8 cellular contexts compared by ENCODE assay signal in the genomic region with DNA sequence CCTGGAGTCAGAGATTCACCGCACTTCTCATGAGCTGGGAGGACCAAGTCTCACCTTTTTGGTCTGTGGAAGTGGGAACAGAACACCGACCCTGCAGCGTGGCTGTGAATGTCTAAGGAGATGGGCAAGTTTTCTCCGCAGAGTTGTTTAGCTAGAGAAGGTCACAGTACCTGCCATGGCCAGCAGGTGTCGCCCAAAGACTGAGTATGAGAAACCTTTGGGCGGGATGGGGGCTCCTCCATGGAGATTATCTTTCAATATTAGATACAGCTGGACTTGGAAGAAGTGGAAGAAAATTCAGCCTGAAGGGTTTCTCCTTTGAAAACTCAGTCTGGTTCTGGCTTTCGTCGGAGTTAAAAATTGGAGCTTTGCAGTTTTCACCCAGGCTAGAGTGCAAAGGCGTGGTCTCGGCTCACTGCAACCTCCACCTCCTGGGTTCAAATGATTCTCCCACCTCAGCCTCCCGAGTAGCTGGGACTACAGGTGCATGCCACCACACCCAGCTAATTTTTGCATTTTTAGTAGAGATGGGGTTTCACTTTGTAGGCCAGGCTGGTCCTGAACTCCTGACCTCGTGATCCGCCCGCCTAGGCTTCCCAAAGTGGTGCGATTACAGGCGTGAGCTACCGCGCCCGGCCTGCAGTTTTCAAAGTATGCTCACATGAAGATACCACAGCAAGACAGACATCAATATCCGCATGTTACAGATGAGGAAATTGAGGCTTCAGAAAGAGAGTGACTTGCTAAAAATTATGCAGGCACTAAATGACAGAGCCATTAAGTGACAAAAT. TPM values are rescaled to one million over a fixed set of nuclear protein-coding genes. Genes with fewer than 3 reads are reported as not detected.
DNase-seq lines count a peak whose midpoint lies in the region; ATAC-seq and TF ChIP-seq lines count a peak whose summit lies in the region.

No MANE protein-coding gene starts in this region.

- no peak overlapping the region for H3K27ac ChIP-seq in ascending aorta
- H3K27ac ChIP-seq in right cardiac atrium (ENCODE audit: low read length): no peak overlapping the region
- H3K27ac ChIP-seq in gastrocnemius medialis: no peak overlapping the region

- DNase-seq in GM03348 (ENCODE audit: low spot score) (peak; percentile 86), M059J (ENCODE audit: low read depth) (peak; percentile 45), T-helper 2 cell (peak; percentile 44 to 70 (median 60)), ascending aorta (ENCODE audit: low spot score in 2 of 2) (peak in 1 of 2 donors; percentile 86), right cardiac atrium (peak; percentile 78 to 95 (median 90)), gastrocnemius medialis (peak in 1 of 2 donors; percentile 57), mesenteric fat pad (ENCODE audit: low spot score) (no peak)

- TF ChIP-seq POLR2A in gastrocnemius medialis (IDR thresholded peaks at IDR 0.05): no peak

- TF ChIP-seq CTCF in ascending aorta (IDR thresholded peaks at IDR 0.05) (peak; percentile 75 to 88 (median 80)), gastrocnemius medialis (IDR thresholded peaks at IDR 0.05 in 4 of 5, conservative IDR thresholded peaks at IDR 0.05 in 1 of 5) (peak; percentile 83 to 89 (median 87))

- H3K4me3 ChIP-seq in ascending aorta: no peak overlapping the region
- no peak overlapping the region for H3K4me3 ChIP-seq in right cardiac atrium (ENCODE audit: low read length)
- no peak overlapping the region for H3K4me3 ChIP-seq in gastrocnemius medialis

- ATAC-seq in right cardiac atrium (peak; percentile 53 to 60), gastrocnemius medialis (peak; percentile 68 to 74), GM19463 (IDR thresholded peaks at IDR 0.05; ENCODE audit: unreplicated experiment) (no peak)

- 55% methylated on average over 20 of the region's 20 CpGs for WGBS in right cardiac atrium

- intact Hi-C loops in ascending aorta (cut with DNase I): no loop called here
- intact Hi-C loops in right cardiac atrium (cut with DNase I): loop anchor here (5.0 to 10.0 kb wide), 2 partner anchors 247 to 365 kb away; no protein-coding TSS in a partner anchor
- intact Hi-C loops in gastrocnemius medialis (cut with DNase I; ENCODE audit: low total_unique reads): loop anchor here (1.0 to 5.0 kb wide), 3 partner anchors 35 to 246 kb away; no protein-coding TSS in a partner anchor

- in situ Hi-C loops in gastrocnemius medialis (cut with MboI; ENCODE audit: low sequenced_read_pairs in 4 of 4): loop anchor here (5.0 to 10.0 kb wide), 4 partner anchors 137 to 383 kb away; no protein-coding TSS in a partner anchor

- H3K36me3 ChIP-seq in ascending aorta (no peaks in the 10 kb centered on the region), gastrocnemius medialis (no peaks in the 10 kb centered on the region)

- H3K4me1 ChIP-seq in ascending aorta: no peaks in the 10 kb centered on the region
- H3K4me1 ChIP-seq in right cardiac atrium (ENCODE audit: control insufficient read depth, insufficient read depth, low read length): no peaks in the 10 kb centered on the region
- no peaks in the 10 kb centered on the region for H3K4me1 ChIP-seq in gastrocnemius medialis

- H3K27me3 ChIP-seq in ascending aorta (no peaks in the 10 kb centered on the region), right cardiac atrium (ENCODE audit: control insufficient read depth, insufficient read depth) (no peaks in the 10 kb centered on the region), gastrocnemius medialis (peaks cover 0 to 11% (median 0%) of the 10 kb centered on the region in 3 donors)

- H3K9me3 ChIP-seq in ascending aorta (no peaks in the 10 kb centered on the region), right cardiac atrium (ENCODE audit: control insufficient read depth, low read length) (no peaks in the 10 kb centered on the region), gastrocnemius medialis (no peaks in the 10 kb centered on the region)

RNA-seq across cellular contexts. Expression of gene DSCAML1, which starts 10.7 kb away (rescaled TPM):
- total RNA-seq in M059J (2014; rRNA removed; shearing (Covaris generic)): not detected in 2 replicates
- total RNA-seq in ascending aorta (not detected), right cardiac atrium (1 to 10 TPM in 2 of 4 donors, under 1 TPM in 2; 0.45 to 1.4 (median 1.1) TPM), gastrocnemius medialis (under 1 TPM; 0.05 to 0.15 (median 0.07) TPM), mesenteric fat pad (0.45 TPM)
- polyA plus RNA-seq in right cardiac atrium: 0.70 TPM

RNA-seq across cellular contexts. Expression of gene FXYD2, which starts 16.9 kb away (rescaled TPM):
- total RNA-seq in M059J (2014; rRNA removed; shearing (Covaris generic)): not detected in 2 replicates
- total RNA-seq in ascending aorta: not detected
- total RNA-seq in right cardiac atrium: 1 to 10 TPM; 1.1 to 4.0 (median 1.9) TPM
- 2.1 TPM for polyA plus RNA-seq in right cardiac atrium
- total RNA-seq in gastrocnemius medialis: under 1 TPM in 1 of 4 donors, not detected in 3; 0.87 TPM
- total RNA-seq in mesenteric fat pad: 3.2 TPM
